ENCODE assay signal across 1 cellular context in genomic region chr2:84882775-84883550, GRCh38.
TF ChIP-seq lines count a peak whose summit lies in the region.

No MANE protein-coding gene starts in this region.

TF ChIP-seq in HCT116, 20 proteins besides CTCF, POLR2A, EP300 and RAD21:
- TF ChIP-seq REST (IDR thresholded peaks at IDR 0.05; ENCODE audit: low read depth) (no peak), CEBPB (IDR thresholded peaks at IDR 0.05; ENCODE audit: low read depth) (no peak), EZH2 (IDR thresholded peaks at IDR 0.05) (no peak), YY1 (IDR thresholded peaks at IDR 0.05; ENCODE audit: extremely low read depth, insufficient replicate concordance, low read depth, low read length) (no peak), ELF1 (IDR thresholded peaks at IDR 0.05; ENCODE audit: borderline replicate concordance, low read depth) (no peak), SRF (IDR thresholded peaks at IDR 0.05; ENCODE audit: low read depth) (no peak), JUND (IDR thresholded peaks at IDR 0.05) (no peak), SIN3A (IDR thresholded peaks at IDR 0.05; ENCODE audit: low read depth) (no peak), EZH2phosphoT487 (IDR thresholded peaks at IDR 0.05; ENCODE audit: borderline replicate concordance) (no peak), MAX (IDR thresholded peaks at IDR 0.05) (no peak)
